ENCODE assay signal across 17 cellular contexts in the genomic region with DNA sequence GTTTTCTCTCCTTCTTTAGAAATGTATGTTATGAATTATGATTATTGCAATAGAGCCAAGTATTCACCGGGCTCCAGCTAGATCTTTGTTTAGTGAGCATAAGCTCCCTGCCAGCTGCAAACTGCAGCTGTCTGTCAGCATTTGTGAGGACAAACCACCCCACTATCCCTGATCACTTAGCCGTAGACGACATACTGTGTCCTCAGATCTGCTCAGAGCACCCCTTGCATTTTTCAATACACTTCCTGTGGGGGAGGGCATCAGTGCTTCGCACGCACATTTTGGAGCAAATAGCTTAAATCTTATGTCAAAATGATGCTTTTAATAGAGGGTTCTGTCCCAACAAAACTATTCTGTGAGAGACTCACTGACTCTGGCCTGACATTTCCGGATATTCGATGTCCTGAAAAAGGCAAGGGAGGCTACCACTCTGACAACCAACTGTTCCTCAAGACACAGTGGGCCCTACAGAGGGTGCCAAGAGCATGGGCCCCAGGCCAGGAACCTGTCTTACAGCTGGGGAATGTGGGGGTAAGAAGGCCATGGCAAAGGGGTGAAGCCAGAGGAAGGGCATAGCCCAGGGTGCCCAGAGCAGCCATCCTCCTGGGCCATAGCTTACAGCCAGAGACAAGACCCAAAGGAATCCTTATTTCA.
A peak's percentile ranks its signal among the peaks of the same experiment; 100 is the strongest.
DNase-seq lines count a peak whose midpoint lies in the region; ATAC-seq and TF ChIP-seq lines count a peak whose summit lies in the region.
"Had no signal": no experiment of that assay in that cellular context is flagged by ENCODE, and none has a peak within 500 bp of the region (broad histone marks: within the 10 kb centered on the region; RNA-seq: fewer than 3 reads in every experiment).

No MANE protein-coding gene starts in this region.

- H3K9me3 ChIP-seq in ascending aorta (no peaks in the 10 kb centered on the region), sigmoid colon (no peaks in the 10 kb centered on the region)

- H3K4me3 ChIP-seq in ascending aorta (no peak overlapping the region), sigmoid colon (no peak overlapping the region)

- H3K4me1 ChIP-seq in ascending aorta: peaks cover under 1 to 35% of the 10 kb centered on the region in 2 donors
- H3K4me1 ChIP-seq in sigmoid colon: peaks cover 0 to 11% (median 3%) of the 10 kb centered on the region in 4 donors
- H3K4me1 ChIP-seq: parathyroid adenoma had no signal

- H3K27ac ChIP-seq in ascending aorta (peak overlapping the region; percentile 16 to 37), sigmoid colon (peak overlapping the region; percentile 16 to 53 (median 50))
- H3K27ac ChIP-seq: HL-60, parathyroid adenoma, VCaP had no signal

- intact Hi-C loops in ascending aorta (cut with DNase I): no loop called here
- intact Hi-C loops in left ventricle myocardium superior (cut with micrococcal nuclease): no loop called here
- intact Hi-C loops in sigmoid colon (cut with DNase I): no loop called here

- 74 to 84% methylated on average over 7 of the region's 7 CpGs for WGBS in sigmoid colon, 2 donors

- H3K36me3 ChIP-seq in ascending aorta: no peaks in the 10 kb centered on the region
- H3K36me3 ChIP-seq in sigmoid colon: no peaks in the 10 kb centered on the region

- TF ChIP-seq EP300 in sigmoid colon (IDR thresholded peaks at IDR 0.05): no peak

- H3K27me3 ChIP-seq in ascending aorta: no peaks in the 10 kb centered on the region
- no peaks in the 10 kb centered on the region for H3K27me3 ChIP-seq in sigmoid colon

- TF ChIP-seq CTCF in ascending aorta (IDR thresholded peaks at IDR 0.05) (no peak), sigmoid colon (IDR thresholded peaks at IDR 0.05) (no peak)

- TF ChIP-seq POLR2A in sigmoid colon (IDR thresholded peaks at IDR 0.05): no peak

- DNase-seq in GM03348 (ENCODE audit: low spot score) (peak; percentile 20), ascending aorta (ENCODE audit: low spot score in 2 of 2) (no peak), left ventricle myocardium superior (peak; percentile 28), sigmoid colon (no peak), GDM1 (lab: John Stamatoyannopoulos, UW) (no peak), cortex of kidney (lab: John Stamatoyannopoulos, UW) (no peak)
- DNase-seq in stimulated activated CD8-positive, alpha-beta memory T cell treated with anti-CD3 and anti-CD28 coated beads, Interleukin-4, amount 100 ng/mL, for 48 hours: no peak
- DNase-seq in activated CD4-positive, CD25-positive, alpha-beta regulatory T cell (lab: John Stamatoyannopoulos, UW): no peak
- DNase-seq: AML-193; amniotic stem cell; DMS53; NCI-H187; SHP77; stimulated activated CD4-positive, alpha-beta T cell treated with anti-CD3 and anti-CD28 coated beads, Interleukin-1b, Interleukin-23, amount 100 ng/mL, for 48 hours had no signal

- peak; percentile 43 for ATAC-seq in left ventricle myocardium superior

Comparison
In these comparisons a context has a peak if more than half of its experiments do, and no peak if none do; other contexts are left out.
1. DNase-seq: peak in GM03348 (single experiment) and left ventricle myocardium superior (single experiment); none in ascending aorta (0 of 2), sigmoid colon (single experiment), GDM1 (single experiment), stimulated activated CD8-positive, alpha-beta memory T cell treated with anti-CD3 and anti-CD28 coated beads, Interleukin-4, amount 100 ng/mL, for 48 hours (single experiment), cortex of kidney (single experiment) and activated CD4-positive, CD25-positive, alpha-beta regulatory T cell (0 of 4).